ENCODE assay signal across 8 cellular contexts in the genomic region with DNA sequence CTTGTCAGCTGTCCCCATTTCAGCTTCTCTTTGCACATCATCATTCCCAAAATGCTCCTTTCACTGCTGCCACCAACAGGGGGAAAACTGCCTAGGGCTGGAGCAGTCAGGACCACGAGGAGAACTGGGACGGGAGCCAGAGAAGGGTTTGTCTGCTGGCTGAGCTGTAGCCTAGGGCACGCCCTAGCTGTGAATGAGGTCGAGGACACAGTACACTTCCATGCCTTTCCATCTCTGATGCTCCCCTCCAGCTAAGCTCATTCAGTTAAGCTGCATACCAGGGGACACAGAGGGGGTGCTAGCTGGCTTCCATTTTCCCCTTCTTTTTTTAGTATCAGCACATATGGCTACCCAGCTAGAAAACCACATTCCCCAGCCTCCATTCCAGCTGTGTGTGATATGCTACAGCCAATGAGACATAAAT.
A peak's percentile ranks its signal among the peaks of the same experiment; 100 is the strongest.
DNase-seq lines count a peak whose midpoint lies in the region; ATAC-seq lines count a peak whose summit lies in the region.

No MANE protein-coding gene starts in this region.

- no peak for ATAC-seq in activated naive CD4-positive, alpha-beta T cell treated with anti-CD3 and anti-CD28 coated beads, Interleukin-2, amount 50 U/mL, for 72 hours
- no peak for ATAC-seq in activated CD8-positive, alpha-beta T cell treated with anti-CD3 and anti-CD28 coated beads, Interleukin-2, amount 10 ng/mL, durations not matched to agents 7 days and 5 days
- ATAC-seq in left ventricle myocardium superior (peak; percentile 98), HG03354 (IDR thresholded peaks at IDR 0.05; ENCODE audit: poor library complexity, severe bottlenecking, unreplicated experiment) (no peak), GM21576 (IDR thresholded peaks at IDR 0.05; ENCODE audit: unreplicated experiment) (no peak)
- ATAC-seq in stimulated activated memory B cell treated with anti-CD40 and anti-IgM and Interleukin-4, amounts not matched to agents 10 μg/mL and 1 μg/mL and 100 μg/mL, for 72 hours = no peak

- H3K4me3 Mint-ChIP-seq in activated naive CD4-positive, alpha-beta T cell treated with anti-CD3 and anti-CD28 coated beads, Interleukin-2, amount 10 ng/mL, durations not matched to agents 7 days and 5 days = no peak overlapping the region
- H3K4me3 Mint-ChIP-seq in activated CD8-positive, alpha-beta T cell treated with anti-CD3 and anti-CD28 coated beads, Interleukin-2, amount 10 ng/mL, durations not matched to agents 7 days and 5 days = no peak overlapping the region
- no peak overlapping the region for H3K4me3 Mint-ChIP-seq in stimulated activated memory B cell treated with anti-CD40 and anti-IgM and Interleukin-4, amounts not matched to agents 10 μg/mL and 1 μg/mL and 100 μg/mL, for 72 hours

- CTCF ChIA-PET in activated naive CD4-positive, alpha-beta T cell treated with anti-CD3 and anti-CD28 coated beads, Interleukin-2, amount 10 ng/mL, durations not matched to agents 7 days and 5 days (lab: Charles Lee) = interaction anchor here (1.1 to 1.5 kb wide), 3 partner anchors 10 to 65 kb away, joined by 3 to 10 read pairs (median 4); partner anchors contain the start of gene STK10
- CTCF ChIA-PET in activated CD8-positive, alpha-beta T cell treated with anti-CD3 and anti-CD28 coated beads, Interleukin-2, amount 10 ng/mL, durations not matched to agents 7 days and 5 days (lab: Charles Lee) = interaction anchor here (1.1 to 1.8 kb wide), 4 partner anchors 10 to 65 kb away, joined by 3 to 5 read pairs (median 3); partner anchors contain the start of gene STK10

- no peak for DNase-seq in activated naive CD4-positive, alpha-beta T cell treated with anti-CD3 and anti-CD28 coated beads, Interleukin-2, amount 10 ng/mL, durations not matched to agents 7 days and 5 days
- DNase-seq in activated naive CD4-positive, alpha-beta T cell treated with anti-CD3 and anti-CD28 coated beads, Interleukin-2, amount 50 U/mL, for 72 hours (ENCODE audit: low spot score in 2 of 2) = no peak
- DNase-seq in activated CD8-positive, alpha-beta T cell treated with anti-CD3 and anti-CD28 coated beads, Interleukin-2, amount 10 ng/mL, durations not matched to agents 7 days and 5 days = no peak
- DNase-seq in left ventricle myocardium superior (peak; percentile 82), T-helper 9 cell (no peak)

- H3K9me3 Mint-ChIP-seq in activated naive CD4-positive, alpha-beta T cell treated with anti-CD3 and anti-CD28 coated beads, Interleukin-2, amount 10 ng/mL, durations not matched to agents 7 days and 5 days = no peaks in the 10 kb centered on the region
- H3K9me3 Mint-ChIP-seq in activated naive CD4-positive, alpha-beta T cell treated with anti-CD3 and anti-CD28 coated beads, Interleukin-2, amount 50 U/mL, for 72 hours = no peaks in the 10 kb centered on the region
- H3K9me3 Mint-ChIP-seq in activated CD8-positive, alpha-beta T cell treated with anti-CD3 and anti-CD28 coated beads, Interleukin-2, amount 10 ng/mL, durations not matched to agents 7 days and 5 days (ENCODE audit: insufficient read depth) = no peaks in the 10 kb centered on the region
- H3K9me3 Mint-ChIP-seq in stimulated activated memory B cell treated with anti-CD40 and anti-IgM and Interleukin-4, amounts not matched to agents 10 μg/mL and 1 μg/mL and 100 μg/mL, for 72 hours = no peaks in the 10 kb centered on the region

- peaks cover 40% of the 10 kb centered on the region for H3K4me1 Mint-ChIP-seq in activated naive CD4-positive, alpha-beta T cell treated with anti-CD3 and anti-CD28 coated beads, Interleukin-2, amount 10 ng/mL, durations not matched to agents 7 days and 5 days
- peaks cover 41% of the 10 kb centered on the region for H3K4me1 Mint-ChIP-seq in activated CD8-positive, alpha-beta T cell treated with anti-CD3 and anti-CD28 coated beads, Interleukin-2, amount 10 ng/mL, durations not matched to agents 7 days and 5 days (ENCODE audit: low read depth)
- H3K4me1 Mint-ChIP-seq in stimulated activated memory B cell treated with anti-CD40 and anti-IgM and Interleukin-4, amounts not matched to agents 10 μg/mL and 1 μg/mL and 100 μg/mL, for 72 hours = peaks cover 25% of the 10 kb centered on the region

- H3K27me3 Mint-ChIP-seq in activated naive CD4-positive, alpha-beta T cell treated with anti-CD3 and anti-CD28 coated beads, Interleukin-2, amount 10 ng/mL, durations not matched to agents 7 days and 5 days = no peaks in the 10 kb centered on the region
- H3K27me3 Mint-ChIP-seq in activated CD8-positive, alpha-beta T cell treated with anti-CD3 and anti-CD28 coated beads, Interleukin-2, amount 10 ng/mL, durations not matched to agents 7 days and 5 days (ENCODE audit: low read depth) = no peaks in the 10 kb centered on the region
- no peaks in the 10 kb centered on the region for H3K27me3 Mint-ChIP-seq in stimulated activated memory B cell treated with anti-CD40 and anti-IgM and Interleukin-4, amounts not matched to agents 10 μg/mL and 1 μg/mL and 100 μg/mL, for 72 hours

- POLR2A ChIA-PET in activated CD8-positive, alpha-beta T cell treated with anti-CD3 and anti-CD28 coated beads, Interleukin-2, amount 10 ng/mL, durations not matched to agents 7 days and 5 days (lab: Charles Lee) = interaction anchor here (1.0 kb wide), 1 partner anchor 52 kb away, joined by 4 read pairs; no protein-coding TSS in a partner anchor

- peak overlapping the region; percentile 37 for H3K27ac Mint-ChIP-seq in activated naive CD4-positive, alpha-beta T cell treated with anti-CD3 and anti-CD28 coated beads, Interleukin-2, amount 10 ng/mL, durations not matched to agents 7 days and 5 days
- H3K27ac Mint-ChIP-seq in activated naive CD4-positive, alpha-beta T cell treated with anti-CD3 and anti-CD28 coated beads, Interleukin-2, amount 50 U/mL, for 72 hours = no peak overlapping the region
- peak overlapping the region; percentile 46 for H3K27ac Mint-ChIP-seq in activated CD8-positive, alpha-beta T cell treated with anti-CD3 and anti-CD28 coated beads, Interleukin-2, amount 10 ng/mL, durations not matched to agents 7 days and 5 days
- H3K27ac Mint-ChIP-seq in stimulated activated memory B cell treated with anti-CD40 and anti-IgM and Interleukin-4, amounts not matched to agents 10 μg/mL and 1 μg/mL and 100 μg/mL, for 72 hours = peak overlapping the region; percentile 66

- intact Hi-C loops in left ventricle myocardium superior (cut with micrococcal nuclease) = no loop called here

- peaks cover 72% of the 10 kb centered on the region for H3K36me3 Mint-ChIP-seq in activated naive CD4-positive, alpha-beta T cell treated with anti-CD3 and anti-CD28 coated beads, Interleukin-2, amount 10 ng/mL, durations not matched to agents 7 days and 5 days
- H3K36me3 Mint-ChIP-seq in activated naive CD4-positive, alpha-beta T cell treated with anti-CD3 and anti-CD28 coated beads, Interleukin-2, amount 50 U/mL, for 72 hours = peaks cover 13 to 37% of the 10 kb centered on the region in 2 donors
- peaks cover 75% of the 10 kb centered on the region for H3K36me3 Mint-ChIP-seq in activated CD8-positive, alpha-beta T cell treated with anti-CD3 and anti-CD28 coated beads, Interleukin-2, amount 10 ng/mL, durations not matched to agents 7 days and 5 days (ENCODE audit: low read depth)
- peaks cover 57% of the 10 kb centered on the region for H3K36me3 Mint-ChIP-seq in stimulated activated memory B cell treated with anti-CD40 and anti-IgM and Interleukin-4, amounts not matched to agents 10 μg/mL and 1 μg/mL and 100 μg/mL, for 72 hours

Comparison
In these comparisons a context has a peak if more than half of its experiments do, and no peak if none do; other contexts are left out.
1. H3K27ac Mint-ChIP-seq: peak in activated naive CD4-positive, alpha-beta T cell treated with anti-CD3 and anti-CD28 coated beads, Interleukin-2, amount 10 ng/mL, durations not matched to agents 7 days and 5 days (single experiment), activated CD8-positive, alpha-beta T cell treated with anti-CD3 and anti-CD28 coated beads, Interleukin-2, amount 10 ng/mL, durations not matched to agents 7 days and 5 days (single experiment) and stimulated activated memory B cell treated with anti-CD40 and anti-IgM and Interleukin-4, amounts not matched to agents 10 μg/mL and 1 μg/mL and 100 μg/mL, for 72 hours (single experiment); none in activated naive CD4-positive, alpha-beta T cell treated with anti-CD3 and anti-CD28 coated beads, Interleukin-2, amount 50 U/mL, for 72 hours (0 of 2).